ENCODE assay signal across 8 cellular contexts in the genomic region with DNA sequence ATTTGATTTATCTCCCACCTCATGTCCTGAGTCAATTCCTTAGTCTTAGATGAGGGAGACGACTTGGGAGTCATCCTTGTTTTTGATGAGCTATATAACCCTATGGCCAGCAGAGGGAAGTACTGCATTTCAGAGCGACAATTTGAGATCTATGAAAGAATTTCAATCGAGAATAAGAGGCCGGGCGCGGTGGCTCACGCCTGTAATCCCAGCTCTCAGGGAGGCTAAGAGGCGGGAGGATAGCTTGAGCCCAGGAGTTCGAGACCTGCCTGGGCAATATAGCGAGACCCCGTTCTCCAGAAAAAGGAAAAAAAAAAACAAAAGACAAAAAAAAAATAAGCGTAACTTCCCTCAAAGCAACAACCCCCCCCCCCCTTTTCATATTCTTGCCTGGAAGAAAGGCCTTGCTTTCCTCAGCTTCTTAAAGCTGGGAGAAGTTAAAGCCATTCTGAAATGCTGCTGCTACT. TPM values are rescaled to one million over a fixed set of nuclear protein-coding genes. Genes with fewer than 3 reads are reported as not detected.
DNase-seq lines count a peak whose midpoint lies in the region; TF ChIP-seq lines count a peak whose summit lies in the region.
"Not testable (repeated sequence)": the region's sequence is repeated elsewhere in the genome, so short reads cannot be mapped to it uniquely, and the experiment has no call there.

No MANE protein-coding gene starts in this region.

- not testable (repeated sequence) for H3K4me3 Mint-ChIP-seq in chondrocyte (ENCODE audit: unreplicated experiment)

- H3K36me3 ChIP-seq in iPS-18a (ENCODE audit: control insufficient read depth, low read depth, low read length) = not testable (repeated sequence)

- H3K27me3 ChIP-seq in iPS-18a (ENCODE audit: control insufficient read depth, insufficient read depth, low read length) = not testable (repeated sequence)

- not testable (repeated sequence) for H3K27ac ChIP-seq in iPS-18a (ENCODE audit: low read length)

- not testable (repeated sequence) for H3K9me3 ChIP-seq in iPS-18a (ENCODE audit: control insufficient read depth, low read depth, low read length)

- DNase-seq in AG04449 (ENCODE audit: low read depth, low spot score); GM12864 (ENCODE audit: low read depth); chondrocyte (ENCODE audit: low spot score): not testable (repeated sequence)
- DNase-seq in Kasumi-1 (lab: John Stamatoyannopoulos, UW) = peak; percentile 89 to 90
- peak; percentile 63 to 89 for DNase-seq in NCI-H526 (lab: John Stamatoyannopoulos, UW)
- peak; percentile 37 for DNase-seq in UCSD-AML1 (lab: John Stamatoyannopoulos, UW; ENCODE audit: unreplicated experiment)
- peak; percentile 92 for DNase-seq in pons (ENCODE audit: low spot score)

- not testable (repeated sequence) for H3K27me3 Mint-ChIP-seq in chondrocyte (ENCODE audit: low read depth)

- peak overlapping the region; percentile 3 for H3K27ac Mint-ChIP-seq in chondrocyte (ENCODE audit: unreplicated experiment)

- POLR2A ChIA-PET in AG04449 (lab: Yijun Ruan, JAX) = interaction anchor here (0.7 to 1.6 kb wide), 3 partner anchors 26 to 61 kb away, joined by 3 to 6 read pairs (median 3); no protein-coding TSS in a partner anchor

- not testable (repeated sequence) for H3K4me1 Mint-ChIP-seq in chondrocyte (ENCODE audit: low read depth)

- H3K4me1 ChIP-seq in iPS-18a (ENCODE audit: control insufficient read depth, low read depth, low read length) = peaks cover 26% of the 10 kb centered on the region

- TF ChIP-seq CTCF in AG04449 (IDR thresholded peaks at IDR 0.05; ENCODE audit: insufficient read depth, low read length, missing control alignments) (peak; percentile 50), GM12864 (IDR thresholded peaks at IDR 0.05; ENCODE audit: low read depth, low read length, missing control alignments) (peak; percentile 62), chondrocyte (IDR thresholded peaks at IDR 0.05) (peak; percentile 83)

- H3K4me3 ChIP-seq in AG04449 (ENCODE audit: low read depth, low read length); GM12864 (ENCODE audit: low read depth, low read length); iPS-18a (ENCODE audit: low read length): not testable (repeated sequence)

- CTCF ChIA-PET in AG04449 (lab: Yijun Ruan, JAX) = interaction anchor here (0.7 to 14.0 kb wide), 36 partner anchors 9 to 771 kb away, joined by 3 to 293 read pairs (median 4); partner anchors contain the start of genes MSH2 and MSH6

- H3K36me3 Mint-ChIP-seq in chondrocyte (ENCODE audit: low read depth) = not testable (repeated sequence)

- peak overlapping the region; percentile 44 for H3K9ac ChIP-seq in iPS-18a (ENCODE audit: low read length)

- H3K9me3 Mint-ChIP-seq in chondrocyte (ENCODE audit: low read depth) = not testable (repeated sequence)

RNA-seq across cellular contexts. Expression of gene EPCAM, which starts 33.9 kb away (rescaled TPM):
- 0.75 to 6.4 TPM (median 5.4 TPM) in 3 replicates for total RNA-seq in chondrocyte
